Comparison of ENCODE assay signal across 18 cellular contexts in genomic region chr4:1019320-1019719, GRCh38. TPM values are rescaled to one million over a fixed set of nuclear protein-coding genes. Genes with fewer than 3 reads are reported as not detected.
DNase-seq lines count a peak whose midpoint lies in the region; ATAC-seq, FAIRE-seq and TF ChIP-seq lines count a peak whose summit lies in the region.
"Had no signal": no experiment of that assay in that cellular context is flagged by ENCODE, and none has a peak within 500 bp of the region (broad histone marks: within the 10 kb centered on the region; RNA-seq: fewer than 3 reads in every experiment).

No MANE protein-coding gene starts in this region.

- POLR2A ChIA-PET in HEK293 (lab: Yijun Ruan, JAX) = no interaction called here

- in situ Hi-C loops in brain microvascular endothelial cell (cut with HindIII; ENCODE audit: low pct_ligation_motif_present, low sequenced_read_pairs) = no loop called here

- H3K79me2 ChIP-seq in astrocyte (ENCODE audit: insufficient read depth, low read length) (peaks cover 50% of the 10 kb centered on the region), neural progenitor cell (ENCODE audit: low read depth) (peaks cover 22% of the 10 kb centered on the region)

- DNase-seq in astrocyte (ENCODE audit: low read depth) = no peak
- DNase-seq in neural progenitor cell (ENCODE audit: low spot score) = no peak
- no peak for DNase-seq in NCI-H446 treated with DMSO at 0.1 percent for 48 hours (lab: John Stamatoyannopoulos, UW)
- DNase-seq in brain microvascular endothelial cell = no peak
- DNase-seq: Caco-2; CD4-positive, CD25-positive, alpha-beta regulatory T cell; DMS153; H9; Kasumi-1; MM.1S; NCI-H1092 treated with DMSO at 0.1 percent for 48 hours; NCI-H1694; NCI-H524; SK-N-SH had no signal

- H3K27me3 Mint-ChIP-seq in astrocyte (ENCODE audit: low read depth, unreplicated experiment) (no peaks in the 10 kb centered on the region), neural progenitor cell (ENCODE audit: insufficient read depth, low read depth) (peaks cover 3% of the 10 kb centered on the region)
- H3K27me3 Mint-ChIP-seq: CD4-positive, CD25-positive, alpha-beta regulatory T cell; IgD-negative memory B cell had no signal

- no peak overlapping the region for H3K27ac Mint-ChIP-seq in astrocyte (ENCODE audit: unreplicated experiment)
- no peak overlapping the region for H3K27ac Mint-ChIP-seq in neural progenitor cell
- H3K27ac Mint-ChIP-seq: CD4-positive, CD25-positive, alpha-beta regulatory T cell had no signal

- no peak overlapping the region for H3K9ac ChIP-seq in astrocyte (ENCODE audit: low read length)
- H3K9ac ChIP-seq in neural progenitor cell = no peak overlapping the region
- H3K9ac ChIP-seq: SK-N-SH had no signal

- peak overlapping the region; percentile 42 for H3K4me2 ChIP-seq in astrocyte (ENCODE audit: low read length)
- H3K4me2 ChIP-seq in neural progenitor cell = peak overlapping the region; percentile 43
- H3K4me2 ChIP-seq: SK-N-SH had no signal

- H4K20me1 ChIP-seq in astrocyte (ENCODE audit: insufficient read depth, low read length) (peaks cover 61% of the 10 kb centered on the region), neural progenitor cell (ENCODE audit: low read depth) (peaks cover 59% of the 10 kb centered on the region)

- H3K9me3 Mint-ChIP-seq in astrocyte (ENCODE audit: unreplicated experiment) (no peaks in the 10 kb centered on the region), neural progenitor cell (no peaks in the 10 kb centered on the region)
- H3K9me3 Mint-ChIP-seq: CD4-positive, CD25-positive, alpha-beta regulatory T cell; H9; IgD-negative memory B cell had no signal

- H3K4me1 Mint-ChIP-seq in astrocyte (ENCODE audit: low read depth, unreplicated experiment) (no peaks in the 10 kb centered on the region), neural progenitor cell (peaks cover 12% of the 10 kb centered on the region)

- no peak for TF ChIP-seq CTCF in HEK293 (tag by site-specific recombination; IDR thresholded peaks at IDR 0.05)
- TF ChIP-seq CTCF in astrocyte (IDR thresholded peaks at IDR 0.05; ENCODE audit: insufficient read depth, low read depth, low read length) = no peak
- TF ChIP-seq CTCF in neural progenitor cell (IDR thresholded peaks at IDR 0.05) = no peak
- no peak for TF ChIP-seq CTCF in brain microvascular endothelial cell (IDR thresholded peaks at IDR 0.05; ENCODE audit: low read depth, low read length, missing control alignments)

- H2AFZ ChIP-seq in astrocyte (ENCODE audit: low read depth, low read length) = no peak overlapping the region
- no peak overlapping the region for H2AFZ ChIP-seq in neural progenitor cell (replicated peaks)

- CTCF ChIA-PET in HEK293 (lab: Yijun Ruan, JAX) = no interaction called here

- H3F3A ChIP-seq in neural progenitor cell (ENCODE audit: low read depth) = peaks cover 9% of the 10 kb centered on the region

- H3K27ac ChIP-seq in HEK293 (ENCODE audit: extremely low read depth, low read depth, low read length) (no peak overlapping the region), astrocyte (ENCODE audit: low read depth, low read length) (no peak overlapping the region), neural progenitor cell (no peak overlapping the region), brain microvascular endothelial cell (no peak overlapping the region)

- H3K27me3 ChIP-seq in astrocyte (ENCODE audit: insufficient read depth, low read length) (no peaks in the 10 kb centered on the region), neural progenitor cell (no peaks in the 10 kb centered on the region), brain microvascular endothelial cell (replicated peaks) (no peaks in the 10 kb centered on the region)

- H3K9me3 ChIP-seq in HEK293 (ENCODE audit: control insufficient read depth, insufficient read depth, low read depth, low read length) (no peaks in the 10 kb centered on the region), astrocyte (ENCODE audit: insufficient read depth, low read depth, low read length) (no peaks in the 10 kb centered on the region), neural progenitor cell (ENCODE audit: low read depth) (no peaks in the 10 kb centered on the region)
- H3K9me3 ChIP-seq: Caco-2, SK-N-SH had no signal

- H3K36me3 Mint-ChIP-seq in astrocyte (ENCODE audit: low read depth, unreplicated experiment) (no peaks in the 10 kb centered on the region), neural progenitor cell (no peaks in the 10 kb centered on the region)
- H3K36me3 Mint-ChIP-seq: CD4-positive, CD25-positive, alpha-beta regulatory T cell; IgD-negative memory B cell had no signal

- no peaks in the 10 kb centered on the region for H3K4me1 ChIP-seq in HEK293 (ENCODE audit: control insufficient read depth, insufficient read depth, low read length)
- H3K4me1 ChIP-seq in astrocyte (ENCODE audit: insufficient read depth, low read length) = peaks cover 28% of the 10 kb centered on the region
- peaks cover 43% of the 10 kb centered on the region for H3K4me1 ChIP-seq in neural progenitor cell
- H3K4me1 ChIP-seq: Caco-2 had no signal

- no peak for ATAC-seq in HG03354 (IDR thresholded peaks at IDR 0.05; ENCODE audit: poor library complexity, severe bottlenecking, unreplicated experiment)

- H3K36me3 ChIP-seq in HEK293 (ENCODE audit: control insufficient read depth in 2 of 2, insufficient read depth in 1 of 2, low read length in 2 of 2) (peaks cover 0 to 2% of the 10 kb centered on the region in 2 experiments; a peak in 1 of 3 replicates), astrocyte (ENCODE audit: insufficient read depth, low read length) (no peaks in the 10 kb centered on the region), neural progenitor cell (no peaks in the 10 kb centered on the region), brain microvascular endothelial cell (replicated peaks) (peaks cover 2% of the 10 kb centered on the region)

- no peak for FAIRE-seq in astrocyte (lab: Jason Lieb, UNC)
- FAIRE-seq: A204.1 had no signal

- H3K4me3 ChIP-seq in HEK293 (ENCODE audit: low read depth, low read length) = no peak overlapping the region
- no peak overlapping the region for H3K4me3 ChIP-seq in astrocyte (ENCODE audit: insufficient read depth, low read depth, low read length)
- no peak overlapping the region for H3K4me3 ChIP-seq in neural progenitor cell
- H3K4me3 ChIP-seq in brain microvascular endothelial cell (ENCODE audit: low read depth, low read length) = no peak overlapping the region

- no peak overlapping the region for H3K4me3 Mint-ChIP-seq in astrocyte (ENCODE audit: unreplicated experiment)
- H3K4me3 Mint-ChIP-seq in neural progenitor cell = no peak overlapping the region
- H3K4me3 Mint-ChIP-seq: CD4-positive, CD25-positive, alpha-beta regulatory T cell; H9 had no signal

TF ChIP-seq in HEK293, 187 proteins besides CTCF, POLR2A, EP300 and RAD21:
- TF ChIP-seq, protein P1, sequence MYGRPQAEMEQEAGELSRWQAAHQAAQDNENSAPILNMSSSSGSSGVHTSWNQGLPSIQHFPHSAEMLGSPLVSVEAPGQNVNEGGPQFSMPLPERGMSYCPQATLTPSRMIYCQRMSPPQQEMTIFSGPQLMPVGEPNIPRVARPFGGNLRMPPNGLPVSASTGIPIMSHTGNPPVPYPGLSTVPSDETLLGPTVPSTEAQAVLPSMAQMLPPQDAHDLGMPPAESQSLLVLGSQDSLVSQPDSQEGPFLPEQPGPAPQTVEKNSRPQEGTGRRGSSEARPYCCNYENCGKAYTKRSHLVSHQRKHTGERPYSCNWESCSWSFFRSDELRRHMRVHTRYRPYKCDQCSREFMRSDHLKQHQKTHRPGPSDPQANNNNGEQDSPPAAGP (tag by site-specific recombination; IDR thresholded peaks at IDR 0.05) = no peak
- TF ChIP-seq GLIS1 (tag by site-specific recombination; IDR thresholded peaks at IDR 0.05) = peak; percentile 74

RNA-seq across cellular contexts. Expression of gene FGFRL1, which starts 7.9 kb away (rescaled TPM):
- 64.2 and 64.9 TPM in 2 replicates for total RNA-seq in astrocyte
- 9.6 and 27.4 TPM in 2 replicates for total RNA-seq in neural progenitor cell (ENCODE audit: low replicate concordance)

RNA-seq across cellular contexts. Expression of gene SLC26A1, which starts 26.1 kb away (rescaled TPM):
- 0.34 and 0.38 TPM in 2 replicates for total RNA-seq in astrocyte
- total RNA-seq in neural progenitor cell (ENCODE audit: low replicate concordance) = 0.19 TPM in 1 of 2 replicates, not detected in the other

RNA-seq across cellular contexts. Expression of gene IDUA, which starts 32.5 kb away (rescaled TPM):
- total RNA-seq in astrocyte (20.5 and 27.0 TPM in 2 replicates), neural progenitor cell (ENCODE audit: low replicate concordance) (0.47 and 10.7 TPM in 2 replicates)

RNA-seq across cellular contexts. Expression of gene DGKQ, which starts 46.0 kb away (rescaled TPM):
- total RNA-seq in astrocyte (19.0 and 20.2 TPM in 2 replicates), neural progenitor cell (ENCODE audit: low replicate concordance) (5.1 and 16.0 TPM in 2 replicates)
